In genomic region chr12:52848661-52849255, GRCh38 we compare ENCODE assay signal across 16 cellular contexts. TPM values are rescaled to one million over a fixed set of nuclear protein-coding genes. Genes with fewer than 3 reads are reported as not detected.
"Had no signal": no experiment of that assay in that cellular context is flagged by ENCODE, and none has a peak within 500 bp of the region (broad histone marks: within the 10 kb centered on the region; RNA-seq: fewer than 3 reads in every experiment).

KRT78 (minus strand) TSS chr12:52848994; CDS start chr12:52848930, 64 bp downstream.

- ATAC-seq: activated T-cell treated with anti-CD3 and anti-CD28 coated beads, Interleukin-2, amount 50 U/mL, for 4 hours; psoas muscle; right lobe of liver had no signal

- H3K27me3 ChIP-seq: right lobe of liver, tibial nerve had no signal

- H3K4me1 ChIP-seq: psoas muscle, right lobe of liver, tibial nerve had no signal

- H3K27ac Mint-ChIP-seq: activated CD4-positive, alpha-beta memory T cell treated with anti-CD3 and anti-CD28 coated beads for 36 hours; mesothelial cell of epicardium; nephron progenitor cell had no signal

- H3K4me1 Mint-ChIP-seq: nephron progenitor cell had no signal

- H3K36me3 ChIP-seq: right lobe of liver, tibial nerve had no signal

- H3K4me3 ChIP-seq: coronary artery, lung, psoas muscle, right lobe of liver, tibial nerve had no signal

- H3K9me3 Mint-ChIP-seq: activated CD4-positive, alpha-beta memory T cell treated with anti-CD3 and anti-CD28 coated beads for 36 hours; activated T-cell treated with anti-CD3 and anti-CD28 coated beads, Interleukin-2, amount 50 U/mL, for 4 hours; mesothelial cell of epicardium; nephron progenitor cell had no signal

- H3K36me3 Mint-ChIP-seq: activated CD4-positive, alpha-beta memory T cell treated with anti-CD3 and anti-CD28 coated beads for 36 hours; mesothelial cell of epicardium had no signal

- H3K4me3 Mint-ChIP-seq: activated CD4-positive, alpha-beta memory T cell treated with anti-CD3 and anti-CD28 coated beads for 36 hours; activated T-cell treated with anti-CD3 and anti-CD28 coated beads, Interleukin-2, amount 50 U/mL, for 4 hours; mesothelial cell of epicardium; nephron progenitor cell had no signal

- DNase-seq: activated CD4-positive, alpha-beta memory T cell treated with anti-CD3 and anti-CD28 coated beads for 36 hours; activated CD4-positive, alpha-beta T cell treated with anti-CD3 and anti-CD28 coated beads for 1 hour; activated effector memory CD4-positive, alpha-beta T cell treated with Interleukin-2 at 50 U/mL for 16 hours; activated naive CD4-positive, alpha-beta T cell treated with anti-CD3 and anti-CD28 coated beads, Interleukin-2, amount 50 U/mL, for 16 hours; activated T-cell treated with anti-CD3 and anti-CD28 coated beads, Interleukin-2, amount 50 U/mL, for 4 hours; caudate nucleus; foreskin melanocyte; nephron progenitor cell; psoas muscle; right lobe of liver had no signal

- H3K27ac ChIP-seq: coronary artery, psoas muscle, right lobe of liver, tibial nerve had no signal

- H3K9me3 ChIP-seq: psoas muscle, right lobe of liver, tibial nerve had no signal

RNA-seq across cellular contexts. Expression of gene KRT78, which starts in this region (rescaled TPM):
- total RNA-seq: activated CD4-positive, alpha-beta memory T cell treated with anti-CD3 and anti-CD28 coated beads for 36 hours; activated T-cell treated with anti-CD3 and anti-CD28 coated beads, Interleukin-2, amount 50 U/mL, for 4 hours; fibroblast of lung; lung; mesothelial cell of epicardium; psoas muscle; right lobe of liver; T-helper 1 cell treated with Interleukin-12 subunit alpha and Interleukin-12 subunit beta and Interleukin-4 antibody, amounts not matched to agents 30 ng/mL and 1 ng/mL, for 36 hours had no signal
- polyA plus RNA-seq: fibroblast of lung had no signal
